Comparison of ENCODE assay signal across 9 cellular contexts in genomic region chr21:29342394-29342957, GRCh38. TPM values are rescaled to one million over a fixed set of nuclear protein-coding genes. Genes with fewer than 3 reads are reported as not detected.
DNase-seq lines count a peak whose midpoint lies in the region; ATAC-seq and TF ChIP-seq lines count a peak whose summit lies in the region.
"Had no signal": no experiment of that assay in that cellular context is flagged by ENCODE, and none has a peak within 500 bp of the region (broad histone marks: within the 10 kb centered on the region; RNA-seq: fewer than 3 reads in every experiment).

No MANE protein-coding gene starts in this region.

- H3K36me3 ChIP-seq in MG63 (peaks cover 30% of the 10 kb centered on the region), stomach smooth muscle (ENCODE audit: control insufficient read depth in 2 of 2, insufficient read depth in 2 of 2, low read length in 2 of 2) (no peaks in the 10 kb centered on the region)

- TF ChIP-seq CTCF in astrocyte of the spinal cord (IDR thresholded peaks at IDR 0.05; ENCODE audit: low read depth, low read length), result no peak

- H3K27me3 ChIP-seq in MG63, result no peaks in the 10 kb centered on the region
- H3K27me3 ChIP-seq in stomach smooth muscle (ENCODE audit: control insufficient read depth in 1 of 2, insufficient read depth in 2 of 2, low read length in 2 of 2), result no peaks in the 10 kb centered on the region

- no peaks in the 10 kb centered on the region for H3K9me3 ChIP-seq in MG63
- no peaks in the 10 kb centered on the region for H3K9me3 ChIP-seq in stomach smooth muscle (ENCODE audit: control insufficient read depth in 2 of 2, low read length in 2 of 2)

- in situ Hi-C loops in astrocyte of the spinal cord (cut with HindIII; ENCODE audit: low sequenced_read_pairs), result no loop called here

- H3K27ac ChIP-seq in stomach smooth muscle (ENCODE audit: low read length), result peak overlapping the region; percentile 50
- H3K27ac ChIP-seq: VCaP had no signal

- ATAC-seq in GM21737 (IDR thresholded peaks at IDR 0.05; ENCODE audit: unreplicated experiment), result no peak

- H3K4me1 ChIP-seq in stomach smooth muscle (ENCODE audit: control insufficient read depth, insufficient read depth, low read length), result peaks cover 22% of the 10 kb centered on the region

- H3K4me3 ChIP-seq in MG63, result peak overlapping the region; percentile 30
- H3K4me3 ChIP-seq in astrocyte of the spinal cord (ENCODE audit: low read depth, low read length), result no peak overlapping the region
- peak overlapping the region; percentile 55 to 65 for H3K4me3 ChIP-seq in stomach smooth muscle (ENCODE audit: low read length in 2 of 2)

- DNase-seq in activated CD4-positive, alpha-beta T cell treated with anti-CD3 and anti-CD28 coated beads for 24 hours (ENCODE audit: low read depth in 2 of 2), result peak; percentile 33 to 55
- DNase-seq in activated CD4-positive, alpha-beta T cell treated with anti-CD3 and anti-CD28 coated beads for 1 hour, result no peak
- peak; percentile 98 for DNase-seq in MG63
- DNase-seq in astrocyte of the spinal cord (ENCODE audit: low read depth, low spot score), result peak; percentile 98
- DNase-seq in lung microvascular endothelial cell (ENCODE audit: low read depth in 2 of 2), result peak; percentile 72 to 98
- no peak for DNase-seq in NCI-H187 (lab: John Stamatoyannopoulos, UW)

- H3K9ac ChIP-seq in stomach smooth muscle (ENCODE audit: low read length in 2 of 2), result peak overlapping the region in 1 of 2 donors; percentile 48

RNA-seq across cellular contexts. Expression of gene BACH1, which starts 43.8 kb away (rescaled TPM):
- 13.1 and 29.2 TPM in 2 replicates for total RNA-seq in MG63 (2014; rRNA removed; shearing (Covaris generic); ENCODE audit: low replicate concordance)
- total RNA-seq in lung microvascular endothelial cell, result 21.6 and 76.2 TPM in 2 replicates

Comparison
In these comparisons a context has a peak if more than half of its experiments do, and no peak if none do; other contexts are left out.
1. DNase-seq: peak in activated CD4-positive, alpha-beta T cell treated with anti-CD3 and anti-CD28 coated beads for 24 hours (2 of 2), MG63 (single experiment), astrocyte of the spinal cord (single experiment) and lung microvascular endothelial cell (2 of 2); none in activated CD4-positive, alpha-beta T cell treated with anti-CD3 and anti-CD28 coated beads for 1 hour (single experiment) and NCI-H187 (0 of 2).